In the genomic region with DNA sequence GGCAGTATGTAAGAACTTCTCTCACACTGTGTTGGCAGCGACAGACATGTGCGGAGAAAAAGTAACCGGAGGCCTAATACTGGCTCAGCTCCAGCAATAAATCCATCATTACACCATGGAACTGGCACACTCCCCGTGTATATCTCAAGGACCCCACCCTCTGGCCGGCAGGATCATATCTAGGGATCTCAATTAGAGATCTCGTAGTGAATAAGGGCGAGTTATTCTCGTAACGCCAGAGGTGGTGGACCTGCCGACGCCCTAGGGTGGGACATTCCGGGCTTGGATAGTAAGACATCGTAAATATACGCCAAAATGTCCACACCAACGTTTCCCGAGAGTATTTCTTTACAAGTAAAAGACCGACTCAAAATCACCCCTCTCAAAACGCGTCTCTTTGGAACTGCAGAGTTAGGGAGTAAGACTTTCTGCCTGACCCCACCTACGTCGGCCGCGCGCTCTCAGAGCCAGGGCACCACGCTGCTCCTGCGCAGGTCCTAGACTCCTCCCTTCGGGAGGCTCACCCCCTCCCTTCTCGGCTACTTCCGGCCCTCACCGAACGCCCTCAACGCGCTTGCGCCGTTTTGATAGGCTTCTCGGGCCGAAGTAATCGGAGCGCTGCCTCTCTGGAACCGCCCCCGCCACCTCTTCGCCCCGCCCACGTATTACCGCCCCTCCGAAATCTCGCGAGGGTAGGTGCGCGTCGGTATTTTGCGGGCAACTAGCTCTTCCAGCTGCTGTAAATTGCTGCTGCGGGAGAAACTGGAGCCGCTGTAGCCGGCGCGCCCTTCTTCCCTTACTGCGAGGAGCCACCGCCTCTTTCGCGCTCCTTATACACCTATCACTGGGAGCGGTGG, we compare ENCODE assay signal across 8 cellular contexts. TPM values are rescaled to one million over a fixed set of nuclear protein-coding genes. Genes with fewer than 3 reads are reported as not detected.
A peak's percentile ranks its signal among the peaks of the same experiment; 100 is the strongest.
DNase-seq lines count a peak whose midpoint lies in the region; ATAC-seq and TF ChIP-seq lines count a peak whose summit lies in the region.

Gene WDR44, plus strand, starts transcription at position 706 of the 857 bp plus-strand sequence. CDS start 398 bp downstream, outside the sequence.

- CTCF ChIA-PET in Calu3 (lab: Charles Lee): no interaction called here

- H3K9ac ChIP-seq in HUES64 (ENCODE audit: low read depth, low read length) (peak within 1 kb of the TSS; percentile 85), OCI-LY1 (ENCODE audit: low read length) (peak within 1 kb of the TSS; percentile 96)

- peaks cover 28% of the 10 kb centered on the region for H3K79me2 ChIP-seq in OCI-LY1 (ENCODE audit: insufficient read depth, low read length)

- peaks cover 9% of the 10 kb centered on the region for H3K4me1 Mint-ChIP-seq in Calu3 (ENCODE audit: low read depth, unreplicated experiment)

- 5% methylated on average over 62 of the region's 62 CpGs for whole genome bisulfite sequencing in HUES64
- WGBS in mesodermal cell (ENCODE audit: insufficient coverage in 2 of 2), 2 experiments: 0 to 22% methylated on average over 10 to 20 of the region's 62 CpGs

- BruUV-seq in Calu3 (replicated peaks; lab: Mats Ljungman, UMichigan): TSS peak; percentile 93

- H3K9me3 Mint-ChIP-seq in Calu3 (ENCODE audit: low read depth, unreplicated experiment): no peaks in the 10 kb centered on the region

- in situ Hi-C loops in endometrial microvascular endothelial cells (cut with HindIII; ENCODE audit: inconsistent ontology term, low pct_unique_long_range_greater_than_20kb, low sequenced_read_pairs): no loop called here

- no peak within 1 kb of the TSS; the same call in 1 of the 2 replicates for H2AFZ ChIP-seq in OCI-LY1 (ENCODE audit: low read length)

- peak; percentile 83 for ATAC-seq in GM21447 (IDR thresholded peaks at IDR 0.05; ENCODE audit: unreplicated experiment)

- no peaks in the 10 kb centered on the region for H3K36me3 ChIP-seq in HUES64 (ENCODE audit: insufficient read depth, low read length)
- no peaks in the 10 kb centered on the region for H3K36me3 ChIP-seq in OCI-LY1 (ENCODE audit: insufficient read depth, low read length)
- H3K36me3 ChIP-seq in mesodermal cell (ENCODE audit: control insufficient read depth, insufficient read depth, low read length): no peaks in the 10 kb centered on the region

- peaks cover 26% of the 10 kb centered on the region for H3K36me3 Mint-ChIP-seq in Calu3 (ENCODE audit: insufficient read depth, unreplicated experiment)

- DNase-seq in Calu3: peak; percentile 93
- DNase-seq in activated CD8-positive, alpha-beta memory T cell treated with anti-CD3 and anti-CD28 coated beads, Interleukin-2, amount 50 U/mL, for 4 hours: peak; percentile 89
- DNase-seq in stimulated activated CD8-positive, alpha-beta memory T cell treated with anti-CD3 and anti-CD28 coated beads, Interleukin-15, amount 100 ng/mL, for 4 hours (ENCODE audit: low read depth in 2 of 2): peak; percentile 80 to 87

- H3K4me3 Mint-ChIP-seq in Calu3 (ENCODE audit: low read depth, unreplicated experiment): peak within 1 kb of the TSS; percentile 94

- H3K9me3 ChIP-seq in HUES64 (ENCODE audit: insufficient read depth, low read depth, low read length) (no peaks in the 10 kb centered on the region), OCI-LY1 (ENCODE audit: low read length) (no peaks in the 10 kb centered on the region), mesodermal cell (ENCODE audit: control insufficient read depth, low read length) (no peaks in the 10 kb centered on the region)

- H3K4me1 ChIP-seq in HUES64 (ENCODE audit: insufficient read depth, low read length) (no peaks in the 10 kb centered on the region; the same call in 1 of the 2 replicates), OCI-LY1 (ENCODE audit: insufficient read depth, low read length, severe bottlenecking) (peaks cover 38% of the 10 kb centered on the region), mesodermal cell (ENCODE audit: control insufficient read depth, insufficient read depth, low read length, poor library complexity, severe bottlenecking) (peaks cover 12% of the 10 kb centered on the region)

- peak within 1 kb of the TSS; percentile 95 for H3K27ac Mint-ChIP-seq in Calu3 (ENCODE audit: unreplicated experiment)

- H3K9me2 ChIP-seq in OCI-LY1 (ENCODE audit: low read depth, low read length): no peaks in the 10 kb centered on the region

- H3K4me2 ChIP-seq in OCI-LY1 (ENCODE audit: low read length): peak within 1 kb of the TSS; percentile 86

- H3K27me3 ChIP-seq in HUES64 (ENCODE audit: insufficient read depth, low read length): no peaks in the 10 kb centered on the region
- no peaks in the 10 kb centered on the region for H3K27me3 ChIP-seq in OCI-LY1 (ENCODE audit: insufficient read depth, low read length)

- H3K27ac ChIP-seq in HUES64 (ENCODE audit: low read depth, low read length) (peak within 1 kb of the TSS; percentile 93), OCI-LY1 (ENCODE audit: low read depth, low read length, poor library complexity, severe bottlenecking) (peak within 1 kb of the TSS; percentile 70), mesodermal cell (ENCODE audit: low read depth, low read length, severe bottlenecking) (peak within 1 kb of the TSS; percentile 89)

- H3F3A ChIP-seq in OCI-LY1 (ENCODE audit: insufficient read depth, low read length): no peaks in the 10 kb centered on the region

- TF ChIP-seq CTCF in Calu3 (IDR thresholded peaks at IDR 0.05; ENCODE audit: unreplicated experiment) (no peak), OCI-LY1 (IDR thresholded peaks at IDR 0.05; ENCODE audit: low read length) (no peak)

- H3K27me3 Mint-ChIP-seq in Calu3 (ENCODE audit: unreplicated experiment): no peaks in the 10 kb centered on the region

- H3K4me3 ChIP-seq in HUES64 (ENCODE audit: low read length) (peak within 1 kb of the TSS; percentile 96), OCI-LY1 (ENCODE audit: low read depth, low read length, poor library complexity, severe bottlenecking) (peak within 1 kb of the TSS; percentile 96), mesodermal cell (ENCODE audit: extremely low read depth, insufficient read depth, low read length, poor library complexity, severe bottlenecking) (peak within 1 kb of the TSS; percentile 63)

- H4K20me1 ChIP-seq in OCI-LY1 (ENCODE audit: insufficient read depth, low read length): no peaks in the 10 kb centered on the region

- intact Hi-C loops in Calu3 (cut with micrococcal nuclease; ENCODE audit: unreplicated experiment): no loop called here

RNA-seq across cellular contexts. Expression of gene WDR44, which starts in this region (rescaled TPM):
- total RNA-seq in Calu3 (2022) (15.1 and 15.8 TPM in 2 replicates), endometrial microvascular endothelial cells (ENCODE audit: inconsistent ontology term) (10.4 TPM)
- 14.4 TPM for polyA plus RNA-seq in HUES64 (2013, experiment 1 of 2)
- 12.7 TPM for polyA plus RNA-seq in HUES64 (2013, experiment 2 of 2)
- polyA plus RNA-seq in mesodermal cell (2013, experiment 1 of 2): 14.4 TPM
- polyA plus RNA-seq in mesodermal cell (2013, experiment 2 of 2): 13.3 TPM

Comparison
In these comparisons a context has a peak if more than half of its experiments do, and no peak if none do; other contexts are left out.
1. Peak in every context shown above with its lines: DNase-seq, ATAC-seq, H3K4me3 ChIP-seq and H3K27ac ChIP-seq.